Comparison of ENCODE assay signal across 9 cellular contexts in genomic region chr15:95646484-95646883, GRCh38.
"Had no signal": no experiment of that assay in that cellular context is flagged by ENCODE, and none has a peak within 500 bp of the region (broad histone marks: within the 10 kb centered on the region; RNA-seq: fewer than 3 reads in every experiment).

No MANE protein-coding gene starts in this region.

- H3K4me2 ChIP-seq: GM23338 had no signal

- FAIRE-seq: H1, H54, HTR-8/SVneo, K562 had no signal

- H3K4me1 Mint-ChIP-seq: GM23338, H9 had no signal

- H3K4me3 Mint-ChIP-seq: GM23338, H9 had no signal

- DNase-seq: H9, HCEC 1CT, IMR-90, KG1 had no signal

- H3K4me3 ChIP-seq: GM23338, K562 had no signal

- H3K27ac Mint-ChIP-seq: GM23338, H9 had no signal

- ATAC-seq: GM23338 had no signal

- H3K9me3 Mint-ChIP-seq: GM23338, H9 had no signal

- H2AFZ ChIP-seq: GM23338 had no signal
